Comparison of ENCODE assay signal across 12 cellular contexts in the genomic region with DNA sequence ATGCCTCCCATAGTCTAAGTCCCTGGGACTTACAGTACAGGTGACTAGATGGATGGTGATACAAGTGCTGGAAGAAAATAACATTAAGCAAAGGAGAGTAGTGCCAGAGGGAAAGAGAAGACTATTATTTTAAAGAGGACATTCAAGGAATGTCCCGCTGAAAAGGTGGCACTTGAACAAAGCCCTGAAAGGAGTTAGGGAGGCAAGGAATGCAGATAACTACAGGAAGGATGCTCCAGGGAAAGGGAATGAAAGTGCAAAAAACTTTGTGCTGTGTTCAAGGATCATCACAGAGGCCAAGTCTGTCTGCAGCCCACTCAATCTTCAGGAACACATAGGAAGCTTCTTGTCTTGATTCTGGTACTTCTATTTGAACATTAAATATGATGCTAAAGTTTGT. TPM values are rescaled to one million over a fixed set of nuclear protein-coding genes. Genes with fewer than 3 reads are reported as not detected.
A peak's percentile ranks its signal among the peaks of the same experiment; 100 is the strongest.
DNase-seq lines count a peak whose midpoint lies in the region; ATAC-seq, FAIRE-seq and TF ChIP-seq lines count a peak whose summit lies in the region.
"Had no signal": no experiment of that assay in that cellular context is flagged by ENCODE, and none has a peak within 500 bp of the region (broad histone marks: within the 10 kb centered on the region; RNA-seq: fewer than 3 reads in every experiment).

No MANE protein-coding gene starts in this region.

- peaks cover 14% of the 10 kb centered on the region for H3K4me1 ChIP-seq in mucosa of descending colon (ENCODE audit: low read depth)
- H3K4me1 ChIP-seq: BLaER1 treated with 17β-estradiol and CSF1 and Interleukin-3, amounts not matched to agents 10 nM and 100 nM had no signal

- no peak overlapping the region for H3K4me3 ChIP-seq in bronchial epithelial cell (ENCODE audit: low read depth, low read length)
- H3K4me3 ChIP-seq in mucosa of descending colon = no peak overlapping the region
- H3K4me3 ChIP-seq: BLaER1 treated with 17β-estradiol and CSF1 and Interleukin-3, amounts not matched to agents 10 nM and 100 nM; GM12878 had no signal

- TF ChIP-seq POLR2A in H54 (IDR thresholded peaks at IDR 0.05; ENCODE audit: low read depth, low read length) = no peak

- no peaks in the 10 kb centered on the region for H3K27me3 ChIP-seq in bronchial epithelial cell (ENCODE audit: control insufficient read depth, insufficient read depth, low read length)
- H3K27me3 ChIP-seq: BLaER1 treated with 17β-estradiol and CSF1 and Interleukin-3, amounts not matched to agents 10 nM and 100 nM had no signal

- no peak for ATAC-seq in mucosa of descending colon
- ATAC-seq: CD8-positive, alpha-beta T cell; GM12878 had no signal

- no peak for TF ChIP-seq CTCF in bronchial epithelial cell (IDR thresholded peaks at IDR 0.05; ENCODE audit: insufficient read depth, low read length, severe bottlenecking)
- TF ChIP-seq CTCF in mucosa of descending colon (IDR thresholded peaks at IDR 0.05) = no peak

- intact Hi-C loops in mucosa of descending colon (cut with DNase I, micrococcal nuclease) = no loop called here
- intact Hi-C loops in posterior vena cava (cut with DNase I) = no loop called here

- FAIRE-seq in H54 (lab: Jason Lieb, UNC) (peak; percentile 89), bronchial epithelial cell (lab: Jason Lieb, UNC) (peak; percentile 55)
- FAIRE-seq: GM12878, HTR-8/SVneo had no signal

- DNase-seq in H54 (ENCODE audit: insufficient read length, low spot score) (no peak), bronchial epithelial cell (ENCODE audit: low read depth) (no peak), iPS-NIHi7 (ENCODE audit: extremely low spot score) (peak; percentile 13), islet precursor cell (no peak), mucosa of descending colon (no peak), posterior vena cava (ENCODE audit: low spot score) (no peak)
- DNase-seq: Calu3; CD8-positive, alpha-beta T cell; DMS79 treated with DMSO at 0.1 percent for 48 hours had no signal

- H3K36me3 ChIP-seq in bronchial epithelial cell (ENCODE audit: control insufficient read depth, insufficient read depth, low read length) (peaks cover 1% of the 10 kb centered on the region), mucosa of descending colon (ENCODE audit: low read depth) (no peaks in the 10 kb centered on the region)

- H3K9me3 ChIP-seq in mucosa of descending colon = no peaks in the 10 kb centered on the region
- H3K9me3 ChIP-seq: BLaER1 treated with 17β-estradiol and CSF1 and Interleukin-3, amounts not matched to agents 10 nM and 100 nM had no signal

RNA-seq across cellular contexts. Expression of a gene that starts 14.9 kb away (rescaled TPM):
- total RNA-seq in bronchial epithelial cell (5.5 and 9.5 TPM in 2 replicates), mucosa of descending colon (10 to 100 TPM; 19.5 to 25.8 (median 22.8) TPM), posterior vena cava (10 to 100 TPM; 14.6 to 14.8 TPM)

RNA-seq across cellular contexts. Expression of a gene that starts 15.3 kb away (rescaled TPM):
- total RNA-seq in bronchial epithelial cell (61.8 and 91.4 TPM in 2 replicates), mucosa of descending colon (10 to 100 TPM; 44.8 to 67.0 (median 65.3) TPM), posterior vena cava (10 to 100 TPM; 25.1 to 31.3 TPM)
